Comparison of ENCODE assay signal across 1 cellular context in genomic region chr10:80408198-80409085, GRCh38.
A peak's percentile ranks its signal among the peaks of the same experiment; 100 is the strongest.
TF ChIP-seq lines count a peak whose summit lies in the region.

A gene with protein sequence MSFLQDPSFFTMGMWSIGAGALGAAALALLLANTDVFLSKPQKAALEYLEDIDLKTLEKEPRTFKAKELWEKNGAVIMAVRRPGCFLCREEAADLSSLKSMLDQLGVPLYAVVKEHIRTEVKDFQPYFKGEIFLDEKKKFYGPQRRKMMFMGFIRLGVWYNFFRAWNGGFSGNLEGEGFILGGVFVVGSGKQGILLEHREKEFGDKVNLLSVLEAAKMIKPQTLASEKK (plus strand): TSS chr10:80408551. CDS start chr10:80420468, 11,917 bp downstream.

TF ChIP-seq in HepG2, 621 proteins besides CTCF, POLR2A, EP300 and RAD21 (continued from another document and continues in another):
- TF ChIP-seq HMGXB3 (CRISPR knock-in tag; IDR thresholded peaks at IDR 0.05; ENCODE audit: borderline replicate concordance), result peak; percentile 36; the same call in 1 of the 2 replicates
- TF ChIP-seq ZNF619 (CRISPR knock-in tag; IDR thresholded peaks at IDR 0.05), result no peak
- peak; percentile 79 for TF ChIP-seq KDM5B (CRISPR knock-in tag; IDR thresholded peaks at IDR 0.05; ENCODE audit: borderline replicate concordance)
- TF ChIP-seq EEA1 (CRISPR knock-in tag; IDR thresholded peaks at IDR 0.05; ENCODE audit: borderline replicate concordance), result 0 out of 2 replicates have a peak, but pooled peaks have one; percentile 65
- no peak for TF ChIP-seq ZNF569 (CRISPR knock-in tag; IDR thresholded peaks at IDR 0.05; ENCODE audit: borderline replicate concordance)
- no peak for TF ChIP-seq HNRNPH1 (optimal IDR thresholded peaks at IDR 0.05; ENCODE audit: low read depth, low read length)
- TF ChIP-seq ZSCAN31 (CRISPR knock-in tag; IDR thresholded peaks at IDR 0.05; ENCODE audit: low read depth), result 0 out of 2 replicates have a peak, but pooled peaks have one; percentile 52
- TF ChIP-seq ZNF878 (CRISPR knock-in tag; IDR thresholded peaks at IDR 0.05), result no peak
- TF ChIP-seq ZNF790 (CRISPR knock-in tag; IDR thresholded peaks at IDR 0.05; ENCODE audit: borderline replicate concordance), result no peak
- no peak for TF ChIP-seq ZBTB10 (CRISPR knock-in tag; IDR thresholded peaks at IDR 0.05; ENCODE audit: borderline replicate concordance)
- TF ChIP-seq ZSCAN20 (CRISPR knock-in tag; IDR thresholded peaks at IDR 0.05; ENCODE audit: borderline replicate concordance), result no peak
- peak; percentile 56 for TF ChIP-seq ZMYM4 (CRISPR knock-in tag; IDR thresholded peaks at IDR 0.05)
- TF ChIP-seq SAP130 (CRISPR knock-in tag; IDR thresholded peaks at IDR 0.05; ENCODE audit: low read depth), result peak; percentile 80
- no peak for TF ChIP-seq XBP1 (CRISPR knock-in tag; IDR thresholded peaks at IDR 0.05)
- TF ChIP-seq CREM (IDR thresholded peaks at IDR 0.05), result no peak; the same call in 1 of the 2 replicates
- TF ChIP-seq CREM (CRISPR knock-in tag; IDR thresholded peaks at IDR 0.05), result no peak
- TF ChIP-seq, protein P1, sequence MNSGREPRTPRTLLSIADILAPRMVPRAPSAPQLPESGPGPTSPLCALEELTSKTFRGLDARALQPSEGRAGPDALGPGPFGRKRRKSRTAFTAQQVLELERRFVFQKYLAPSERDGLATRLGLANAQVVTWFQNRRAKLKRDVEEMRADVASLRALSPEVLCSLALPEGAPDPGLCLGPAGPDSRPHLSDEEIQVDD (CRISPR knock-in tag; IDR thresholded peaks at IDR 0.05; ENCODE audit: borderline replicate concordance), result 0 out of 2 replicates have a peak, but pooled peaks have one; percentile 5
- TF ChIP-seq GATAD2A (CRISPR knock-in tag; IDR thresholded peaks at IDR 0.05), result no peak
- peak; percentile 49; the same call in 1 of the 2 replicates for TF ChIP-seq CEBPG (CRISPR knock-in tag; IDR thresholded peaks at IDR 0.05)
- TF ChIP-seq ZNF776 (CRISPR knock-in tag; IDR thresholded peaks at IDR 0.05), result peak; percentile 65; the same call in 1 of the 2 replicates
- peak; percentile 80 for TF ChIP-seq TBX2 (CRISPR knock-in tag; IDR thresholded peaks at IDR 0.05; ENCODE audit: borderline replicate concordance)
- TF ChIP-seq ZNF224 (CRISPR knock-in tag; IDR thresholded peaks at IDR 0.05), result no peak
- no peak; the same call in 1 of the 2 replicates for TF ChIP-seq ZNF530 (CRISPR knock-in tag; IDR thresholded peaks at IDR 0.05; ENCODE audit: low read depth)
- TF ChIP-seq KLF12 (CRISPR knock-in tag; IDR thresholded peaks at IDR 0.05; ENCODE audit: borderline replicate concordance), result 0 out of 2 replicates have a peak, but pooled peaks have one; percentile 75
- TF ChIP-seq ZBTB7B (CRISPR knock-in tag; IDR thresholded peaks at IDR 0.05), result peak; percentile 90
- TF ChIP-seq PPARG (CRISPR knock-in tag; conservative IDR thresholded peaks at IDR 0.05), result no peak
- no peak for TF ChIP-seq HNRNPUL1 (IDR thresholded peaks at IDR 0.05; ENCODE audit: low read depth, low read length)
- peak; percentile 31; the same call in 1 of the 2 replicates for TF ChIP-seq ZNF143 (CRISPR knock-in tag; IDR thresholded peaks at IDR 0.05)
- peak; percentile 26; the same call in 1 of the 2 replicates for TF ChIP-seq CHD4 (IDR thresholded peaks at IDR 0.05; ENCODE audit: borderline replicate concordance, low read length)
- no peak for TF ChIP-seq ZBTB40 (IDR thresholded peaks at IDR 0.05)
- no peak; the same call in 1 of the 2 replicates for TF ChIP-seq ZBTB40 (CRISPR knock-in tag; IDR thresholded peaks at IDR 0.05)
- no peak for TF ChIP-seq TBX3 (IDR thresholded peaks at IDR 0.05; ENCODE audit: borderline replicate concordance)
- no peak for TF ChIP-seq ZBTB8A (CRISPR knock-in tag; IDR thresholded peaks at IDR 0.05; ENCODE audit: borderline replicate concordance, low read depth)
- TF ChIP-seq ZNF235 (CRISPR knock-in tag; IDR thresholded peaks at IDR 0.05; ENCODE audit: borderline replicate concordance), result peak; percentile 82; the same call in 1 of the 2 replicates
- TF ChIP-seq HNRNPLL (IDR thresholded peaks at IDR 0.05; ENCODE audit: low read depth, low read length, poor library complexity, severe bottlenecking), result peak; percentile 91
- 0 out of 2 replicates have a peak, but pooled peaks have one; percentile 46 for TF ChIP-seq ZNF431 (CRISPR knock-in tag; IDR thresholded peaks at IDR 0.05; ENCODE audit: borderline replicate concordance, low read depth)
- no peak for TF ChIP-seq CCAR2 (optimal IDR thresholded peaks at IDR 0.05; ENCODE audit: low read depth, low read length)
- no peak for TF ChIP-seq ZNF468 (CRISPR knock-in tag; IDR thresholded peaks at IDR 0.05)
- no peak for TF ChIP-seq AKNA (CRISPR knock-in tag; IDR thresholded peaks at IDR 0.05; ENCODE audit: borderline replicate concordance)
- peak; percentile 23; the same call in 1 of the 2 replicates for TF ChIP-seq ZNF33B (CRISPR knock-in tag; IDR thresholded peaks at IDR 0.05)
